ENCODE assay signal across 14 cellular contexts in the genomic region with DNA sequence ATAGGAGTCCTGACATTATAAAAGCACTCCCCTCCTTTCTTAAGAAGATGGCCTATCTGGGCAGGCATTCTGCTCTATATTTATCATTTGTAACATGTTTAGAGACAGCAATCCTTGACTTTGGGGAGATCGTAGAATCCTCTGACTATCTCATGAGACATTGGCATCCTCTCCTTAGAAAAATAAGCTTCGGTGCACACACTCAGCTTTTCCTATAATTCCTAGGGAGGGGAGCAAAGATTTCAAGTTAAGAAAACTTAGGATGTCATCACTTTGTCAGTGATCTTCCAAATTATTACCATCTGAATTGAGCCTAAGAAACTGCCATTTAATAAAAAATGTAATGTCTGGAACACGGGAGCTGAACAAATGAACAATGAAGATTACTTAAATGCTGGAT.
DNase-seq lines count a peak whose midpoint lies in the region; ATAC-seq, FAIRE-seq and TF ChIP-seq lines count a peak whose summit lies in the region.
"Had no signal": no experiment of that assay in that cellular context is flagged by ENCODE, and none has a peak within 500 bp of the region (broad histone marks: within the 10 kb centered on the region; RNA-seq: fewer than 3 reads in every experiment).

No MANE protein-coding gene starts in this region.

- no peak for ATAC-seq in GM21619 (IDR thresholded peaks at IDR 0.05; ENCODE audit: unreplicated experiment)
- ATAC-seq: GM12878, HCT116 had no signal

- intact Hi-C loops in OCI-LY7 (cut with micrococcal nuclease; ENCODE audit: unreplicated experiment), result no loop called here

- H4K20me1 ChIP-seq in keratinocyte (ENCODE audit: control insufficient read depth, extremely low read depth, insufficient read depth, low read length) (no peaks in the 10 kb centered on the region), OCI-LY7 (ENCODE audit: insufficient read depth, low read length) (no peaks in the 10 kb centered on the region)

- no peak overlapping the region for H3K4me2 ChIP-seq in keratinocyte (ENCODE audit: control insufficient read depth, extremely low read depth, insufficient read depth, low read depth, low read length)
- no peak overlapping the region for H3K4me2 ChIP-seq in OCI-LY7 (ENCODE audit: low read length)

- dilution Hi-C loops in keratinocyte (cut with MboI; ENCODE audit: extremely low pct_ligation_motif_present, low sequenced_read_pairs), result no loop called here

- BruUV-seq in OCI-LY7 (replicated peaks; lab: Mats Ljungman, UMichigan), result no TSS peak

- H3K9me1 ChIP-seq in keratinocyte (ENCODE audit: control insufficient read depth, extremely low read depth, insufficient read depth, low read length), result no peaks in the 10 kb centered on the region

- DNase-seq in GM03348 (ENCODE audit: low spot score), result peak; percentile 18
- no peak for DNase-seq in epithelial cell of prostate (ENCODE audit: low read depth, low spot score)
- no peak for DNase-seq in keratinocyte (ENCODE audit: low read depth, low spot score)
- DNase-seq in NCI-H187 treated with DMSO at 0.1 percent for 48 hours (lab: John Stamatoyannopoulos, UW), result no peak
- no peak for DNase-seq in OCI-LY7 (ENCODE audit: low spot score)
- DNase-seq in SKM-1 (lab: John Stamatoyannopoulos, UW; ENCODE audit: unreplicated experiment), result no peak
- DNase-seq: C1 segment of cervical spinal cord, NCI-H1048, NCI-H2107 had no signal

- H3K9me3 ChIP-seq in keratinocyte (ENCODE audit: control insufficient read depth, low read depth, low read length) (no peaks in the 10 kb centered on the region), OCI-LY7 (ENCODE audit: low read length) (no peaks in the 10 kb centered on the region)

- no peaks in the 10 kb centered on the region for H3K9me2 ChIP-seq in OCI-LY7 (ENCODE audit: insufficient read depth, low read length)

- H3K79me2 ChIP-seq in keratinocyte (ENCODE audit: control insufficient read depth, insufficient read depth, low read length), result no peaks in the 10 kb centered on the region
- H3K79me2 ChIP-seq in OCI-LY7 (ENCODE audit: insufficient read depth, low read depth, low read length), result no peaks in the 10 kb centered on the region

- TF ChIP-seq CTCF in keratinocyte (optimal IDR thresholded peaks at IDR 0.05 in 1 of 3, IDR thresholded peaks at IDR 0.05 in 1 of 3, conservative IDR thresholded peaks at IDR 0.05 in 1 of 3; ENCODE audit: extremely low read depth in 1 of 3, insufficient read depth in 2 of 3, low read length in 3 of 3) (no peak), OCI-LY7 (conservative IDR thresholded peaks at IDR 0.05; ENCODE audit: low read length) (no peak)

- POLR2A ChIA-PET in OCI-LY7 (lab: Charles Lee), result interaction anchor here (0.7 kb wide), 2 partner anchors 9 to 225 kb away, joined by 3 to 4 read pairs; no protein-coding TSS in a partner anchor

- H2AFZ ChIP-seq in keratinocyte (ENCODE audit: control insufficient read depth, low read length) (peak overlapping the region; percentile 20), OCI-LY7 (ENCODE audit: low read length) (no peak overlapping the region)

- peaks cover 37% of the 10 kb centered on the region for H3K4me1 ChIP-seq in keratinocyte (ENCODE audit: control insufficient read depth, extremely low read depth, insufficient read depth, low read length)
- no peaks in the 10 kb centered on the region for H3K4me1 ChIP-seq in OCI-LY7 (ENCODE audit: insufficient read depth, low read length, poor library complexity, severe bottlenecking)

- CTCF ChIA-PET in OCI-LY7 (lab: Charles Lee; ENCODE audit: unreplicated experiment), result no interaction called here

- no peaks in the 10 kb centered on the region for H3K36me3 ChIP-seq in keratinocyte (ENCODE audit: control insufficient read depth in 2 of 2, extremely low read depth in 1 of 2, insufficient read depth in 2 of 2, low read length in 2 of 2)
- no peaks in the 10 kb centered on the region for H3K36me3 ChIP-seq in OCI-LY7 (ENCODE audit: insufficient read depth, low read length)

- H3K9ac ChIP-seq in keratinocyte (ENCODE audit: control insufficient read depth, extremely low read depth, insufficient read depth, low read length), result no peak overlapping the region

- no peak for FAIRE-seq in keratinocyte (lab: Jason Lieb, UNC)
- FAIRE-seq: GM12878, GM18507, HTR-8/SVneo had no signal

- H3K27ac ChIP-seq in epithelial cell of prostate (peak overlapping the region; percentile 80), keratinocyte (ENCODE audit: control insufficient read depth, insufficient read depth, low read length) (peak overlapping the region; percentile 71), OCI-LY7 (ENCODE audit: low read depth, low read length, poor library complexity, severe bottlenecking) (no peak overlapping the region)

- H3K4me3 ChIP-seq in keratinocyte (ENCODE audit: control insufficient read depth in 2 of 3, extremely low read depth in 1 of 3, insufficient read depth in 2 of 3, low read depth in 1 of 3, low read length in 3 of 3) (no peak overlapping the region), OCI-LY7 (ENCODE audit: low read depth, low read length, poor library complexity, severe bottlenecking) (no peak overlapping the region)
- H3K4me3 ChIP-seq: GM12878 had no signal

- no peaks in the 10 kb centered on the region for H3K27me3 ChIP-seq in keratinocyte (ENCODE audit: control insufficient read depth, extremely low read depth, insufficient read depth, low read length)
